In genomic region chr12:32896438-32897275, GRCh38 we compare ENCODE assay signal across 8 cellular contexts. TPM values are rescaled to one million over a fixed set of nuclear protein-coding genes. Genes with fewer than 3 reads are reported as not detected.
DNase-seq lines count a peak whose midpoint lies in the region; ATAC-seq and TF ChIP-seq lines count a peak whose summit lies in the region.

Gene PKP2 (minus strand): TSS chr12:32896777. CDS start chr12:32896731, 46 bp downstream.

- H3K4me3 ChIP-seq in CD8-positive, alpha-beta T cell (ENCODE audit: low read depth, low read length): peak within 1 kb of the TSS; percentile 35
- H3K4me3 ChIP-seq in HUES6 (ENCODE audit: low read depth, low read length): peak within 1 kb of the TSS; percentile 87
- H3K4me3 ChIP-seq in dorsolateral prefrontal cortex: peak within 1 kb of the TSS; percentile 31 to 75 (median 62)
- H3K4me3 ChIP-seq in lower leg skin (ENCODE audit: low read depth, poor library complexity, severe bottlenecking): peak within 1 kb of the TSS; percentile 41

- peak within 1 kb of the TSS; percentile 66 for H3K9ac ChIP-seq in HUES6 (ENCODE audit: low read length)

- no peak within 1 kb of the TSS for H3K27ac Mint-ChIP-seq in CD8-positive, alpha-beta T cell
- peak within 1 kb of the TSS in 1 of 2 donors; percentile 33 for H3K27ac Mint-ChIP-seq in stimulated activated naive CD8-positive, alpha-beta T cell treated with anti-CD3 and anti-CD28 coated beads, Interleukin-15, amount 100 ng/mL, for 72 hours

- H3K4me1 Mint-ChIP-seq in CD8-positive, alpha-beta T cell (ENCODE audit: low read depth): peaks cover 16% of the 10 kb centered on the region
- peaks cover 20% of the 10 kb centered on the region for H3K4me1 Mint-ChIP-seq in stimulated activated naive CD8-positive, alpha-beta T cell treated with anti-CD3 and anti-CD28 coated beads, Interleukin-15, amount 100 ng/mL, for 72 hours

- H3K9me3 Mint-ChIP-seq in CD8-positive, alpha-beta T cell: no peaks in the 10 kb centered on the region
- H3K9me3 Mint-ChIP-seq in stimulated activated naive CD8-positive, alpha-beta T cell treated with anti-CD3 and anti-CD28 coated beads, Interleukin-15, amount 100 ng/mL, for 72 hours: no peaks in the 10 kb centered on the region

- H3K36me3 Mint-ChIP-seq in CD8-positive, alpha-beta T cell: no peaks in the 10 kb centered on the region

- peaks cover 4% of the 10 kb centered on the region for H3K27me3 ChIP-seq in CD8-positive, alpha-beta T cell (ENCODE audit: insufficient read depth, low read length)
- H3K27me3 ChIP-seq in HUES6 (ENCODE audit: control insufficient read depth, insufficient read depth, low read length) (peaks cover 12% of the 10 kb centered on the region), dorsolateral prefrontal cortex (peaks cover 0 to 53% (median 17%) of the 10 kb centered on the region in 45 donors)

- H3K36me3 ChIP-seq in CD8-positive, alpha-beta T cell (ENCODE audit: insufficient read depth, low read length): no peaks in the 10 kb centered on the region
- no peaks in the 10 kb centered on the region for H3K36me3 ChIP-seq in HUES6 (ENCODE audit: control insufficient read depth, insufficient read depth, low read length)

- intact Hi-C loops in CD8-positive, alpha-beta T cell (cut with DNase I, micrococcal nuclease): no loop called here
- intact Hi-C loops in dorsolateral prefrontal cortex (cut with DNase I): no loop called here
- intact Hi-C loops in lower leg skin (cut with DNase I; ENCODE audit: low total_unique reads): no loop called here

- 0 to 2% methylated on average over 17 to 35 of the region's 94 CpGs for WGBS in lower leg skin, 2 donors

- TF ChIP-seq POLR2A in lower leg skin (IDR thresholded peaks at IDR 0.05): no peak

- H3K4me1 ChIP-seq in CD8-positive, alpha-beta T cell (ENCODE audit: insufficient read depth, low read length): peaks cover 4% of the 10 kb centered on the region
- peaks cover 45% of the 10 kb centered on the region for H3K4me1 ChIP-seq in HUES6 (ENCODE audit: control insufficient read depth, insufficient read depth, low read length)

- H3K4me3 Mint-ChIP-seq in CD8-positive, alpha-beta T cell: peak within 1 kb of the TSS; percentile 82
- H3K4me3 Mint-ChIP-seq in stimulated activated naive CD8-positive, alpha-beta T cell treated with anti-CD3 and anti-CD28 coated beads, Interleukin-15, amount 100 ng/mL, for 72 hours: peak within 1 kb of the TSS; percentile 59 to 77

- CTCF ChIA-PET in CD8-positive, alpha-beta T cell (lab: Charles Lee): no interaction called here

- peak in 1 of 7 experiments; percentile 9 for DNase-seq in CD8-positive, alpha-beta T cell
- DNase-seq in dorsolateral prefrontal cortex: peak in 2 of 10 donors; percentile 44 to 47
- DNase-seq in lower leg skin (ENCODE audit: low spot score in 2 of 2): peak; percentile 29 to 87
- DNase-seq in stimulated activated naive CD8-positive, alpha-beta T cell treated with anti-CD3 and anti-CD28 coated beads, Interleukin-15, amount 100 ng/mL, for 72 hours: peak; percentile 21 to 25
- no peak for DNase-seq in pons (ENCODE audit: low spot score)

- peak; percentile 40 for ATAC-seq in CD8-positive, alpha-beta T cell
- peak; percentile 67 for ATAC-seq in GM21360 (IDR thresholded peaks at IDR 0.05; ENCODE audit: unreplicated experiment)
- peak; percentile 82 for ATAC-seq in SK-N-SH treated with all-trans-retinoic acid at 6 μM for 48 hours
- ATAC-seq in stimulated activated naive CD8-positive, alpha-beta T cell treated with anti-CD3 and anti-CD28 coated beads, Interleukin-15, amount 100 ng/mL, for 72 hours: peak; percentile 78

- H3K9me3 ChIP-seq in CD8-positive, alpha-beta T cell (ENCODE audit: low read length): no peaks in the 10 kb centered on the region
- H3K9me3 ChIP-seq in HUES6 (ENCODE audit: control insufficient read depth, insufficient read depth, low read depth, low read length): no peaks in the 10 kb centered on the region

- POLR2A ChIA-PET in CD8-positive, alpha-beta T cell (lab: Charles Lee): no interaction called here

- H3K27me3 Mint-ChIP-seq in CD8-positive, alpha-beta T cell (ENCODE audit: low read depth): peaks cover 52% of the 10 kb centered on the region
- peaks cover 80% of the 10 kb centered on the region for H3K27me3 Mint-ChIP-seq in stimulated activated naive CD8-positive, alpha-beta T cell treated with anti-CD3 and anti-CD28 coated beads, Interleukin-15, amount 100 ng/mL, for 72 hours

- TF ChIP-seq CTCF in CD8-positive, alpha-beta T cell (IDR thresholded peaks at IDR 0.05): no peak
- no peak for TF ChIP-seq CTCF in dorsolateral prefrontal cortex (IDR thresholded peaks at IDR 0.05 in 54 of 56, conservative IDR thresholded peaks at IDR 0.05 in 2 of 56; ENCODE audit: low read depth in 1 of 56, partially characterized antibody in 56 of 56)
- TF ChIP-seq CTCF in lower leg skin (IDR thresholded peaks at IDR 0.05): no peak

- no peak within 1 kb of the TSS for H3K27ac ChIP-seq in CD8-positive, alpha-beta T cell (ENCODE audit: low read depth, low read length)
- peak within 1 kb of the TSS; percentile 24; the same call in 1 of the 2 replicates for H3K27ac ChIP-seq in HUES6 (ENCODE audit: low read depth, low read length)
- H3K27ac ChIP-seq in dorsolateral prefrontal cortex: peak within 1 kb of the TSS in 7 of 59 donors; percentile 5 to 75 (median 58)

TF ChIP-seq in SK-N-SH treated with all-trans-retinoic acid at 6 μM for 48 hours, 23 proteins besides CTCF, POLR2A, EP300 and RAD21 (continues in another document):
- TF ChIP-seq BACH2 (CRISPR knock-in tag; IDR thresholded peaks at IDR 0.05; ENCODE audit: borderline replicate concordance) (no peak), SNAI2 (CRISPR knock-in tag; IDR thresholded peaks at IDR 0.05) (no peak), ZNF8 (CRISPR knock-in tag; IDR thresholded peaks at IDR 0.05) (no peak), GLIS3 (CRISPR knock-in tag; IDR thresholded peaks at IDR 0.05) (no peak), ZNF70 (CRISPR knock-in tag; IDR thresholded peaks at IDR 0.05) (no peak), CSRNP3 (CRISPR knock-in tag; IDR thresholded peaks at IDR 0.05) (no peak), ZC3H10 (CRISPR knock-in tag; IDR thresholded peaks at IDR 0.05) (no peak), CREB5 (CRISPR knock-in tag; IDR thresholded peaks at IDR 0.05; ENCODE audit: low read depth) (no peak), ZFP3 (CRISPR knock-in tag; IDR thresholded peaks at IDR 0.05) (no peak), PPARA (CRISPR knock-in tag; IDR thresholded peaks at IDR 0.05; ENCODE audit: borderline replicate concordance) (no peak), ESRRG (CRISPR knock-in tag; IDR thresholded peaks at IDR 0.05) (no peak), ARNTL (CRISPR knock-in tag; IDR thresholded peaks at IDR 0.05; ENCODE audit: borderline replicate concordance, low read depth) (no peak), TSHZ2 (CRISPR knock-in tag; IDR thresholded peaks at IDR 0.05) (no peak), ISL1 (CRISPR knock-in tag; IDR thresholded peaks at IDR 0.05) (no peak), TOX (CRISPR knock-in tag; IDR thresholded peaks at IDR 0.05; ENCODE audit: borderline replicate concordance) (no peak), CSDC2 (CRISPR knock-in tag; IDR thresholded peaks at IDR 0.05) (no peak), ZFP30 (CRISPR knock-in tag; IDR thresholded peaks at IDR 0.05) (no peak)

RNA-seq across cellular contexts. Expression of gene PKP2, which starts in this region (rescaled TPM):
- total RNA-seq in CD8-positive, alpha-beta T cell: not detected
- total RNA-seq in dorsolateral prefrontal cortex (10 to 100 TPM in 13 of 120 experiments, 1 to 10 TPM in 107; 1.7 to 22.6 (median 5.2) TPM), lower leg skin (10 to 100 TPM in 2 of 4 donors, 1 to 10 TPM in 2; 7.5 to 10.5 (median 9.2) TPM)

Comparison
In these comparisons a context has a peak if more than half of its experiments do, and no peak if none do; other contexts are left out.
1. Peak in ATAC-seq and H3K4me3 ChIP-seq in CD8-positive, alpha-beta T cell; RNA of the gene not detected or under 1 TPM.
2. H3K4me3 ChIP-seq: peak in every context shown above with its lines; median percentile 87 in HUES6; 62 in dorsolateral prefrontal cortex; 41 in lower leg skin; 35 in CD8-positive, alpha-beta T cell.